18 cellular contexts compared by ENCODE assay signal in the genomic region with DNA sequence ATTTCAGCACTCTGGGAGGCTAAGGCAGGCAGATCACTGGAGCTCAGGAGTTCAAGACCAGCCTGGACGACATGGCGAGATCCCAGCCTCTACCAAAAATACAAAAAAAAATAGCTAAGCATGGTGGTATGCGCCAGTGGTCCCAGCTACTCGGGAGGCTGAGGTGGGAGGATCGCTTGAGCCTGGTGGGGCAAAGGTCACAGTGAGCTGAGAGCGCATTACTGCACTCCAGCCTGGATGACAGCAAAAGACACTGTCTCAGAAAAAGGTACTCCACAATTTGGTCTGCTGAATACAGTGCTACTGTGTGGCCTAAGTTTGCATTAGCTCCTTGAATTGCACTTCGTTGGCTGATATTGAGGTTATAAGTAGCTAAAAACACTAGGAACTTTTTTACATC.
DNase-seq lines count a peak whose midpoint lies in the region; ATAC-seq, FAIRE-seq and TF ChIP-seq lines count a peak whose summit lies in the region.
"Had no signal": no experiment of that assay in that cellular context is flagged by ENCODE, and none has a peak within 500 bp of the region (broad histone marks: within the 10 kb centered on the region; RNA-seq: fewer than 3 reads in every experiment).

No MANE protein-coding gene starts in this region.

- H3K4me2 ChIP-seq in A549 (no peak overlapping the region), osteoblast (ENCODE audit: insufficient read depth, low read length) (no peak overlapping the region)

- ATAC-seq in A549 (peak in 1 of 2 experiments; percentile 11; a peak in 2 of 6 replicates), GM21576 (IDR thresholded peaks at IDR 0.05; ENCODE audit: unreplicated experiment) (no peak)
- ATAC-seq: GM12878, K562 had no signal

- peak overlapping the region; percentile 76 for H3K27ac Mint-ChIP-seq in HFFc6
- H3K27ac Mint-ChIP-seq in endothelial cell (ENCODE audit: unreplicated experiment) = peak overlapping the region; percentile 1
- H3K27ac Mint-ChIP-seq: CD4-positive, CD25-positive, alpha-beta regulatory T cell; H9 had no signal

- H3K27me3 ChIP-seq in osteoblast (ENCODE audit: insufficient read depth, low read length) = no peaks in the 10 kb centered on the region
- no peaks in the 10 kb centered on the region for H3K27me3 ChIP-seq in effector memory CD4-positive, alpha-beta T cell (replicated peaks; ENCODE audit: control insufficient read depth, insufficient read depth, low read length, poor library complexity, severe bottlenecking)
- H3K27me3 ChIP-seq: BE2C had no signal

- H3K27me3 Mint-ChIP-seq in HFFc6 (ENCODE audit: insufficient read depth) (peaks cover 50% of the 10 kb centered on the region), endothelial cell (ENCODE audit: unreplicated experiment) (no peaks in the 10 kb centered on the region)
- H3K27me3 Mint-ChIP-seq: CD4-positive, CD25-positive, alpha-beta regulatory T cell had no signal

- no peak for TF ChIP-seq POLR2A in A549 (IDR thresholded peaks at IDR 0.05; ENCODE audit: low read length)

- no peak overlapping the region for H2AFZ ChIP-seq in osteoblast (ENCODE audit: low read length)

- H3K27ac ChIP-seq in A549 (peak overlapping the region in 1 of 2 experiments; percentile 15; a peak in 1 of 6 replicates), osteoblast (ENCODE audit: low read depth, low read length) (peak overlapping the region; percentile 34)
- no peak overlapping the region for H3K27ac ChIP-seq in effector memory CD4-positive, alpha-beta T cell (ENCODE audit: insufficient read depth, low read length, poor library complexity, severe bottlenecking)

- 94% methylated on average over 7 of the region's 7 CpGs for WGBS in A549 (ENCODE audit: missing lambda C conversion rate)

- DNase-seq in A549 (ENCODE audit: low read depth in 1 of 2, low spot score in 1 of 2) (no peak), HFFc6 (no peak), endothelial cell (ENCODE audit: low spot score) (no peak), osteoblast (ENCODE audit: insufficient read length, low spot score, missing footprints) (no peak), D721Med (ENCODE audit: insufficient read length, low spot score) (no peak)
- DNase-seq in effector memory CD4-positive, alpha-beta T cell = no peak
- DNase-seq: ACHN; BE2C; C1 segment of cervical spinal cord; CD4-positive, CD25-positive, alpha-beta regulatory T cell; DMS 273 treated with DMSO at 0.1 percent for 48 hours; DND-41; EL; H9 had no signal

- peak overlapping the region; percentile 43 for H3K4me3 Mint-ChIP-seq in HFFc6
- peak overlapping the region; percentile 50 for H3K4me3 Mint-ChIP-seq in endothelial cell (ENCODE audit: unreplicated experiment)
- H3K4me3 Mint-ChIP-seq: CD4-positive, CD25-positive, alpha-beta regulatory T cell; H9 had no signal

- H4K20me1 ChIP-seq in osteoblast (ENCODE audit: insufficient read depth, low read length) = no peaks in the 10 kb centered on the region

- H3K4me1 Mint-ChIP-seq in HFFc6 (ENCODE audit: low read depth) = peaks cover 88% of the 10 kb centered on the region
- H3K4me1 Mint-ChIP-seq in endothelial cell (ENCODE audit: unreplicated experiment) = peaks cover 3% of the 10 kb centered on the region
- H3K4me1 Mint-ChIP-seq: CD4-positive, CD25-positive, alpha-beta regulatory T cell; H9 had no signal

- TF ChIP-seq RAD21 in A549 (conservative IDR thresholded peaks at IDR 0.05 in 1 of 2, IDR thresholded peaks at IDR 0.05 in 1 of 2) = no peak

- H3K4me3 ChIP-seq in A549 = no peak overlapping the region
- H3K4me3 ChIP-seq in osteoblast (ENCODE audit: insufficient read depth, low read length) = no peak overlapping the region
- no peak overlapping the region for H3K4me3 ChIP-seq in effector memory CD4-positive, alpha-beta T cell (ENCODE audit: insufficient read depth, low read depth, low read length, poor library complexity, severe bottlenecking)
- H3K4me3 ChIP-seq: GM12878, K562 had no signal

- H3K9me3 ChIP-seq in A549 (no peaks in the 10 kb centered on the region), osteoblast (ENCODE audit: low read depth, low read length) (no peaks in the 10 kb centered on the region)
- no peaks in the 10 kb centered on the region for H3K9me3 ChIP-seq in effector memory CD4-positive, alpha-beta T cell (ENCODE audit: control insufficient read depth, low read length)
- H3K9me3 ChIP-seq: BE2C had no signal

- H3K36me3 Mint-ChIP-seq in HFFc6 (ENCODE audit: low read depth) (peaks cover 71% of the 10 kb centered on the region), endothelial cell (ENCODE audit: low read depth, unreplicated experiment) (peaks cover 34% of the 10 kb centered on the region)
- H3K36me3 Mint-ChIP-seq: CD4-positive, CD25-positive, alpha-beta regulatory T cell had no signal

- FAIRE-seq in A549 (lab: Jason Lieb, UNC) = no peak
- no peak for FAIRE-seq in D721Med (lab: Jason Lieb, UNC)
- FAIRE-seq: GM12878, H1, K562 had no signal

- H3K79me2 ChIP-seq in osteoblast (ENCODE audit: insufficient read depth, low read length) = peaks cover 46% of the 10 kb centered on the region

- POLR2A ChIA-PET in A549 (lab: Yijun Ruan, JAX) = no interaction called here

- TF ChIP-seq CTCF in A549 (IDR thresholded peaks at IDR 0.05) (no peak), HFFc6 (IDR thresholded peaks at IDR 0.05) (no peak), endothelial cell (IDR thresholded peaks at IDR 0.05; ENCODE audit: unreplicated experiment) (no peak), osteoblast (IDR thresholded peaks at IDR 0.05; ENCODE audit: extremely low read depth, low read depth, low read length) (no peak), D721Med (IDR thresholded peaks at IDR 0.05; ENCODE audit: insufficient read depth, missing control alignments) (no peak)

- H3K9me3 Mint-ChIP-seq in HFFc6 = peaks cover 26% of the 10 kb centered on the region
- H3K9me3 Mint-ChIP-seq in endothelial cell (ENCODE audit: unreplicated experiment) = no peaks in the 10 kb centered on the region
- H3K9me3 Mint-ChIP-seq: CD4-positive, CD25-positive, alpha-beta regulatory T cell; H9 had no signal

- peaks cover 90% of the 10 kb centered on the region for H3K36me3 ChIP-seq in osteoblast (ENCODE audit: insufficient read depth, low read length)
- H3K36me3 ChIP-seq in effector memory CD4-positive, alpha-beta T cell (ENCODE audit: control insufficient read depth, insufficient read depth, low read length) = no peaks in the 10 kb centered on the region
- H3K36me3 ChIP-seq: BE2C had no signal

- peaks cover 46% of the 10 kb centered on the region for H3K4me1 ChIP-seq in A549
- peaks cover 20% of the 10 kb centered on the region for H3K4me1 ChIP-seq in osteoblast (ENCODE audit: insufficient read depth, low read length)
- H3K4me1 ChIP-seq in effector memory CD4-positive, alpha-beta T cell (ENCODE audit: control insufficient read depth, insufficient read depth, low read length, poor library complexity, severe bottlenecking) = no peaks in the 10 kb centered on the region
- H3K4me1 ChIP-seq: BE2C had no signal

- CTCF ChIA-PET in A549 (lab: Yijun Ruan, JAX) = interaction anchor here (0.9 to 1.8 kb wide), 6 partner anchors 11 to 541 kb away, joined by 3 to 9 read pairs (median 4); a partner anchor contains a TSS

- TF ChIP-seq EP300 in A549 (IDR thresholded peaks at IDR 0.05) = no peak

TF ChIP-seq in A549, 52 proteins besides CTCF, POLR2A, EP300 and RAD21:
- no peak for TF ChIP-seq MAFK (IDR thresholded peaks at IDR 0.05; ENCODE audit: partially characterized antibody)
- TF ChIP-seq POLR2AphosphoS2 (conservative IDR thresholded peaks at IDR 0.05; ENCODE audit: low read length) = peak; percentile 60; the same call in 1 of the 2 replicates
